Comparison of ENCODE assay signal across 8 cellular contexts in the genomic region with DNA sequence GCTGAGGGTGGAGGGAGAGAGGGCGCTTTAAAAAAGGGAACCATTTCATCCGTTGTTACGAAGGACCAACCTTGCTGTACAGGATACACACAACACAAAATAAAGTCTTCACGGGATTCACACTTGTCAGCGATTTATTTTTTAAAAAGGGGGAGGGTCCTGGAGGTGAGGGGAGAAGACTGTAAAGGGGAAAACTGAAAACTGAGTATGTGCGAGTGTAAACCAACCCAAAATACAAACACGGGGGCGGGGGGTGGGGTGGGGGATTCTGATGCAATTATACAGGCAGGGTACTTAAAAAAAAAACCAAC. TPM values are rescaled to one million over a fixed set of nuclear protein-coding genes. Genes with fewer than 3 reads are reported as not detected.
DNase-seq lines count a peak whose midpoint lies in the region; ATAC-seq, FAIRE-seq and TF ChIP-seq lines count a peak whose summit lies in the region.

No MANE protein-coding gene starts in this region.

- peaks cover 36% of the 10 kb centered on the region for H3K4me1 Mint-ChIP-seq in activated naive CD8-positive, alpha-beta T cell treated with anti-CD3 and anti-CD28 coated beads, Interleukin-2, amount 50 U/mL, for 24 hours

- peak overlapping the region; percentile 91 for H3K4me2 ChIP-seq in keratinocyte (ENCODE audit: control insufficient read depth, extremely low read depth, insufficient read depth, low read depth, low read length)

- no peaks in the 10 kb centered on the region for H3K9me3 Mint-ChIP-seq in activated naive CD8-positive, alpha-beta T cell treated with anti-CD3 and anti-CD28 coated beads, Interleukin-2, amount 50 U/mL, for 24 hours

- no peaks in the 10 kb centered on the region for H3K27me3 Mint-ChIP-seq in activated naive CD8-positive, alpha-beta T cell treated with anti-CD3 and anti-CD28 coated beads, Interleukin-2, amount 50 U/mL, for 24 hours

- H4K20me1 ChIP-seq in keratinocyte (ENCODE audit: control insufficient read depth, extremely low read depth, insufficient read depth, low read length), result no peaks in the 10 kb centered on the region

- peak overlapping the region; percentile 93 for H3K27ac ChIP-seq in keratinocyte (ENCODE audit: control insufficient read depth, insufficient read depth, low read length)
- peak overlapping the region; percentile 75 to 95 for H3K27ac ChIP-seq in testis

- H2AFZ ChIP-seq in keratinocyte (ENCODE audit: control insufficient read depth, low read length), result peak overlapping the region; percentile 90

- TF ChIP-seq CTCF in GM12875 (IDR thresholded peaks at IDR 0.05; ENCODE audit: borderline replicate concordance, insufficient read depth, low read depth, low read length), result no peak
- no peak for TF ChIP-seq CTCF in keratinocyte (optimal IDR thresholded peaks at IDR 0.05 in 1 of 3, IDR thresholded peaks at IDR 0.05 in 1 of 3, conservative IDR thresholded peaks at IDR 0.05 in 1 of 3; ENCODE audit: extremely low read depth in 1 of 3, insufficient read depth in 2 of 3, low read length in 3 of 3)
- no peak for TF ChIP-seq CTCF in testis (IDR thresholded peaks at IDR 0.05)

- intact Hi-C loops in testis (cut with DNase I; ENCODE audit: low total_unique reads), result no loop called here

- H3K4me1 ChIP-seq in keratinocyte (ENCODE audit: control insufficient read depth, extremely low read depth, insufficient read depth, low read length) (peaks cover 3% of the 10 kb centered on the region), testis (peaks cover 8% of the 10 kb centered on the region)

- dilution Hi-C loops in keratinocyte (cut with MboI; ENCODE audit: extremely low pct_ligation_motif_present, low sequenced_read_pairs), result no loop called here

- H3K27ac Mint-ChIP-seq in activated naive CD8-positive, alpha-beta T cell treated with anti-CD3 and anti-CD28 coated beads, Interleukin-2, amount 50 U/mL, for 24 hours, result peak overlapping the region; percentile 94

- H3K4me3 ChIP-seq in GM12875 (ENCODE audit: low read depth, low read length) (peak overlapping the region; percentile 75), keratinocyte (ENCODE audit: control insufficient read depth in 2 of 3, extremely low read depth in 1 of 3, insufficient read depth in 2 of 3, low read depth in 1 of 3, low read length in 3 of 3) (peak overlapping the region; percentile 81 to 92 (median 81)), testis (peak overlapping the region; percentile 78 to 90)

- TF ChIP-seq POLR2A in testis (IDR thresholded peaks at IDR 0.05), result no peak

- H3K9me3 ChIP-seq in keratinocyte (ENCODE audit: control insufficient read depth, low read depth, low read length), result no peaks in the 10 kb centered on the region
- no peaks in the 10 kb centered on the region for H3K9me3 ChIP-seq in testis

- H3K27me3 ChIP-seq in keratinocyte (ENCODE audit: control insufficient read depth, extremely low read depth, insufficient read depth, low read length) (no peaks in the 10 kb centered on the region), testis (no peaks in the 10 kb centered on the region)

- H3K79me2 ChIP-seq in keratinocyte (ENCODE audit: control insufficient read depth, insufficient read depth, low read length), result peaks cover 33% of the 10 kb centered on the region

- peak overlapping the region; percentile 91 for H3K4me3 Mint-ChIP-seq in activated naive CD8-positive, alpha-beta T cell treated with anti-CD3 and anti-CD28 coated beads, Interleukin-2, amount 50 U/mL, for 24 hours

- H3K9me1 ChIP-seq in keratinocyte (ENCODE audit: control insufficient read depth, extremely low read depth, insufficient read depth, low read length), result no peaks in the 10 kb centered on the region

- ATAC-seq in HG03064 (IDR thresholded peaks at IDR 0.05; ENCODE audit: low read depth, unreplicated experiment), result peak; percentile 20
- ATAC-seq in activated naive CD8-positive, alpha-beta T cell treated with anti-CD3 and anti-CD28 coated beads, Interleukin-2, amount 50 U/mL, for 24 hours, result peak; percentile 9
- ATAC-seq in GM21619 (IDR thresholded peaks at IDR 0.05; ENCODE audit: unreplicated experiment), result no peak

- WGBS in testis, 2 donors, result 4 to 5% methylated on average over 8 of the region's 8 CpGs

- no peak for FAIRE-seq in keratinocyte (lab: Jason Lieb, UNC)

- H3K36me3 ChIP-seq in keratinocyte (ENCODE audit: control insufficient read depth in 2 of 2, extremely low read depth in 1 of 2, insufficient read depth in 2 of 2, low read length in 2 of 2), result peaks cover 7 to 16% of the 10 kb centered on the region in 2 experiments
- no peaks in the 10 kb centered on the region for H3K36me3 ChIP-seq in testis (ENCODE audit: low read depth, missing control alignments)

- peaks cover 30% of the 10 kb centered on the region for H3K36me3 Mint-ChIP-seq in activated naive CD8-positive, alpha-beta T cell treated with anti-CD3 and anti-CD28 coated beads, Interleukin-2, amount 50 U/mL, for 24 hours (ENCODE audit: low read depth)

- H3K9ac ChIP-seq in keratinocyte (ENCODE audit: control insufficient read depth, extremely low read depth, insufficient read depth, low read length), result peak overlapping the region; percentile 96

- no peak for DNase-seq in activated naive CD8-positive, alpha-beta T cell treated with anti-CD3 and anti-CD28 coated beads, Interleukin-2, amount 50 U/mL, for 24 hours
- DNase-seq in keratinocyte (ENCODE audit: low read depth, low spot score) (no peak), testis (no peak), AG20443 (ENCODE audit: low spot score) (no peak), NCI-H128 (lab: John Stamatoyannopoulos, UW; ENCODE audit: unreplicated experiment) (no peak)

RNA-seq across cellular contexts. Expression of gene PRKAG1, which starts 0.5 kb away (rescaled TPM):
- polyA plus RNA-seq in keratinocyte, result 105 to 125 TPM (median 123 TPM) in 3 replicates
- polyA plus RNA-seq in keratinocyte (2011; ENCODE audit: low read depth), result 20.0 TPM
- 88.8 and 167 TPM in 2 replicates for polyA plus RNA-seq in keratinocyte (2011; cell fraction: cytosol; rRNA removed)
- polyA plus RNA-seq in keratinocyte (2011; cell fraction: nucleus; rRNA removed), result 91.6 and 94.3 TPM in 2 replicates
- 66.5 and 73.0 TPM in 2 replicates for polyA plus RNA-seq in keratinocyte (2012; ENCODE audit: low replicate concordance)
- polyA minus RNA-seq in keratinocyte, result 30.5 to 67.9 TPM (median 65.9 TPM) in 3 replicates
- 27.0 TPM for polyA minus RNA-seq in keratinocyte (2011; cell fraction: cytosol; rRNA and poly(A)+ RNA removed)
- polyA minus RNA-seq in keratinocyte (2011; cell fraction: nucleus; rRNA and poly(A)+ RNA removed), result 20.6 and 31.8 TPM in 2 replicates
- 10 to 100 TPM; 52.7 to 59.6 TPM for total RNA-seq in testis
- 80.7 TPM for polyA plus RNA-seq in testis (ENCODE audit: insufficient read depth, low read depth, low replicate concordance)

RNA-seq across cellular contexts. Expression of gene DDN, which starts 19.9 kb away (rescaled TPM):
- polyA plus RNA-seq in keratinocyte, result 0.09 to 0.17 TPM (median 0.10 TPM) in 3 replicates
- not detected for polyA plus RNA-seq in keratinocyte (2011; ENCODE audit: low read depth)
- polyA plus RNA-seq in keratinocyte (2011; cell fraction: cytosol; rRNA removed), result not detected in 2 replicates
- polyA plus RNA-seq in keratinocyte (2011; cell fraction: nucleus; rRNA removed), result 0.24 and 0.39 TPM in 2 replicates
- 0.08 and 0.13 TPM in 2 replicates for polyA plus RNA-seq in keratinocyte (2012; ENCODE audit: low replicate concordance)
- polyA minus RNA-seq in keratinocyte, result 0.06 TPM in 1 of 3 replicates, not detected in the others
- polyA minus RNA-seq in keratinocyte (2011; cell fraction: cytosol; rRNA and poly(A)+ RNA removed), result not detected
- polyA minus RNA-seq in keratinocyte (2011; cell fraction: nucleus; rRNA and poly(A)+ RNA removed), result 0.21 TPM in 1 of 2 replicates, not detected in the other
- total RNA-seq in testis, result under 1 TPM; 0.31 to 0.55 TPM
- polyA plus RNA-seq in testis (ENCODE audit: insufficient read depth, low read depth, low replicate concordance), result 0.96 TPM

RNA-seq across cellular contexts. Expression of gene WNT1, which starts 41.0 kb away (rescaled TPM):
- polyA plus RNA-seq in keratinocyte, result not detected in 3 replicates
- not detected for polyA plus RNA-seq in keratinocyte (2011; ENCODE audit: low read depth)
- polyA plus RNA-seq in keratinocyte (2011; cell fraction: cytosol; rRNA removed), result not detected in 2 replicates
- not detected in 2 replicates for polyA plus RNA-seq in keratinocyte (2011; cell fraction: nucleus; rRNA removed)
- not detected in 2 replicates for polyA plus RNA-seq in keratinocyte (2012; ENCODE audit: low replicate concordance)
- not detected in 3 replicates for polyA minus RNA-seq in keratinocyte
- not detected for polyA minus RNA-seq in keratinocyte (2011; cell fraction: cytosol; rRNA and poly(A)+ RNA removed)
- not detected in 2 replicates for polyA minus RNA-seq in keratinocyte (2011; cell fraction: nucleus; rRNA and poly(A)+ RNA removed)
- 1 to 10 TPM; 1.2 to 1.4 TPM for total RNA-seq in testis
- polyA plus RNA-seq in testis (ENCODE audit: insufficient read depth, low read depth, low replicate concordance), result 0.62 TPM

RNA-seq across cellular contexts. Expression of gene KMT2D, which starts 41.5 kb away (rescaled TPM):
- polyA plus RNA-seq in keratinocyte, result 9.3 to 12.1 TPM (median 9.8 TPM) in 3 replicates
- 21.7 TPM for polyA plus RNA-seq in keratinocyte (2011; ENCODE audit: low read depth)
- polyA plus RNA-seq in keratinocyte (2011; cell fraction: cytosol; rRNA removed), result 5.0 and 8.0 TPM in 2 replicates
- polyA plus RNA-seq in keratinocyte (2011; cell fraction: nucleus; rRNA removed), result 64.9 and 67.1 TPM in 2 replicates
- polyA plus RNA-seq in keratinocyte (2012; ENCODE audit: low replicate concordance), result 16.3 and 25.6 TPM in 2 replicates
- polyA minus RNA-seq in keratinocyte, result 11.6 to 77.1 TPM (median 36.3 TPM) in 3 replicates
- polyA minus RNA-seq in keratinocyte (2011; cell fraction: cytosol; rRNA and poly(A)+ RNA removed), result 18.6 TPM
- polyA minus RNA-seq in keratinocyte (2011; cell fraction: nucleus; rRNA and poly(A)+ RNA removed), result 56.6 and 78.4 TPM in 2 replicates
- 100 to 1,000 TPM; 148 to 169 TPM for total RNA-seq in testis
- polyA plus RNA-seq in testis (ENCODE audit: insufficient read depth, low read depth, low replicate concordance), result 67.1 TPM

RNA-seq across cellular contexts. Expression of gene WNT10B, which starts 47.5 kb away (rescaled TPM):
- polyA plus RNA-seq in keratinocyte, result 0.09 to 0.24 TPM (median 0.22 TPM) in 3 replicates
- not detected for polyA plus RNA-seq in keratinocyte (2011; ENCODE audit: low read depth)
- polyA plus RNA-seq in keratinocyte (2011; cell fraction: cytosol; rRNA removed), result 0.13 and 0.16 TPM in 2 replicates
- 0.41 and 0.46 TPM in 2 replicates for polyA plus RNA-seq in keratinocyte (2011; cell fraction: nucleus; rRNA removed)
- polyA plus RNA-seq in keratinocyte (2012; ENCODE audit: low replicate concordance), result 0.17 and 0.39 TPM in 2 replicates
- polyA minus RNA-seq in keratinocyte, result 0.13 TPM in 1 of 3 replicates, not detected in the others
- not detected for polyA minus RNA-seq in keratinocyte (2011; cell fraction: cytosol; rRNA and poly(A)+ RNA removed)
- polyA minus RNA-seq in keratinocyte (2011; cell fraction: nucleus; rRNA and poly(A)+ RNA removed), result 0.31 TPM in 1 of 2 replicates, not detected in the other
- total RNA-seq in testis, result 1 to 10 TPM; 1.1 to 3.1 TPM
- polyA plus RNA-seq in testis (ENCODE audit: insufficient read depth, low read depth, low replicate concordance), result 1.8 TPM
